In genomic region chr6:43769526-43770416, GRCh38 we compare ENCODE assay signal across 8 cellular contexts. TPM values are rescaled to one million over a fixed set of nuclear protein-coding genes. Genes with fewer than 3 reads are reported as not detected.
DNase-seq lines count a peak whose midpoint lies in the region; ATAC-seq and TF ChIP-seq lines count a peak whose summit lies in the region.

TSS of gene VEGFA (plus strand) at chr6:43770211.

- H3K36me3 ChIP-seq in BLaER1 treated with 17β-estradiol and CSF1 and Interleukin-3, amounts not matched to agents 10 nM and 100 nM = peaks cover 0 to 23% (median 8%) of the 10 kb centered on the region in 11 experiments; a peak in 7 of 22 replicates
- no peaks in the 10 kb centered on the region for H3K36me3 ChIP-seq in liver (ENCODE audit: control insufficient read depth in 4 of 4, insufficient read depth in 3 of 4, low read depth in 1 of 4, low read length in 3 of 4)

- peaks cover 45% of the 10 kb centered on the region for H3K4me1 Mint-ChIP-seq in dendritic cell treated with granulocyte-macrophage colony-stimulating factor and Interleukin-4, amounts not matched to agents 40 ng/mL and 50 ng/mL, for 4 days (ENCODE audit: low read depth)

- H3K9me3 Mint-ChIP-seq in dendritic cell treated with granulocyte-macrophage colony-stimulating factor and Interleukin-4, amounts not matched to agents 40 ng/mL and 50 ng/mL, for 4 days = no peaks in the 10 kb centered on the region

- WGBS in liver = under 1% methylated on average over 62 of the region's 62 CpGs

- intact Hi-C loops in dendritic cell treated with granulocyte-macrophage colony-stimulating factor and Interleukin-4, amounts not matched to agents 40 ng/mL and 50 ng/mL, for 4 days (cut with micrococcal nuclease) = loop anchor here (1.0 to 5.0 kb wide), 5 partner anchors 68 to 310 kb away; no protein-coding TSS in a partner anchor

- peaks cover 30 to 48% (median 41%) of the 10 kb centered on the region in 11 experiments for H4K20me1 ChIP-seq in BLaER1 treated with 17β-estradiol and CSF1 and Interleukin-3, amounts not matched to agents 10 nM and 100 nM

- H3K4me3 ChIP-seq in BLaER1 treated with 17β-estradiol and CSF1 and Interleukin-3, amounts not matched to agents 10 nM and 100 nM = peak within 1 kb of the TSS; percentile 89 to 100 (median 98)
- H3K4me3 ChIP-seq in liver (ENCODE audit: low read depth in 1 of 3, low read length in 3 of 3) = peak within 1 kb of the TSS; percentile 78 to 89 (median 88)

- H3K27me3 ChIP-seq in BLaER1 treated with 17β-estradiol and CSF1 and Interleukin-3, amounts not matched to agents 10 nM and 100 nM = no peaks in the 10 kb centered on the region
- H3K27me3 ChIP-seq in liver (ENCODE audit: control insufficient read depth in 4 of 4, insufficient read depth in 4 of 4, low read length in 3 of 4) = no peaks in the 10 kb centered on the region

- peak within 1 kb of the TSS; percentile 90 for H3K27ac Mint-ChIP-seq in dendritic cell treated with granulocyte-macrophage colony-stimulating factor and Interleukin-4, amounts not matched to agents 40 ng/mL and 50 ng/mL, for 4 days

- TF ChIP-seq CTCF in liver (IDR thresholded peaks at IDR 0.05; ENCODE audit: low read depth, low read length, missing input control) = peak; percentile 95

- H3K9ac ChIP-seq in BLaER1 treated with 17β-estradiol and CSF1 and Interleukin-3, amounts not matched to agents 10 nM and 100 nM = peak within 1 kb of the TSS; percentile 93 to 100 (median 96)
- H3K9ac ChIP-seq in liver (ENCODE audit: low read depth in 1 of 2, low read length in 2 of 2) = peak within 1 kb of the TSS; percentile 93 to 97

- H3K36me3 Mint-ChIP-seq in dendritic cell treated with granulocyte-macrophage colony-stimulating factor and Interleukin-4, amounts not matched to agents 40 ng/mL and 50 ng/mL, for 4 days (ENCODE audit: low read depth) = peaks cover 25% of the 10 kb centered on the region

- peak; percentile 97 for TF ChIP-seq RAD21 in liver (IDR thresholded peaks at IDR 0.05)

- peak; percentile 79 for DNase-seq in GM19240 (ENCODE audit: insufficient read length, low spot score)
- DNase-seq in NCI-H69 (lab: John Stamatoyannopoulos, UW) = peak; percentile 93
- DNase-seq in activated CD4-positive, alpha-beta T cell treated with anti-CD3 and anti-CD28 coated beads, Interleukin-2, amount 50 U/mL, for 24 hours (ENCODE audit: low read depth in 1 of 2, low spot score in 1 of 2) = peak; percentile 79 to 86
- DNase-seq in stimulated activated CD4-positive, alpha-beta T cell treated with anti-CD3 and anti-CD28 coated beads, Interleukin-4, amount 100 ng/mL, for 4 hours = peak; percentile 85 to 90

- peaks cover 30% of the 10 kb centered on the region for H3K27me3 Mint-ChIP-seq in dendritic cell treated with granulocyte-macrophage colony-stimulating factor and Interleukin-4, amounts not matched to agents 40 ng/mL and 50 ng/mL, for 4 days

- H3K4me1 ChIP-seq in BLaER1 treated with 17β-estradiol and CSF1 and Interleukin-3, amounts not matched to agents 10 nM and 100 nM = peaks cover 22 to 42% (median 28%) of the 10 kb centered on the region in 10 experiments
- H3K4me1 ChIP-seq in liver (ENCODE audit: control insufficient read depth in 4 of 4, insufficient read depth in 4 of 4, low read length in 3 of 4) = peaks cover 10 to 51% (median 41%) of the 10 kb centered on the region in 4 donors

- peak within 1 kb of the TSS; percentile 84 for H3K4me3 Mint-ChIP-seq in dendritic cell treated with granulocyte-macrophage colony-stimulating factor and Interleukin-4, amounts not matched to agents 40 ng/mL and 50 ng/mL, for 4 days

- no peaks in the 10 kb centered on the region for H3K9me3 ChIP-seq in BLaER1 treated with 17β-estradiol and CSF1 and Interleukin-3, amounts not matched to agents 10 nM and 100 nM (replicated peaks in 1 of 11)
- no peaks in the 10 kb centered on the region for H3K9me3 ChIP-seq in liver (ENCODE audit: control insufficient read depth in 4 of 4, low read length in 3 of 4)

- peak within 1 kb of the TSS; percentile 86 to 100 (median 97) for H3K4me2 ChIP-seq in BLaER1 treated with 17β-estradiol and CSF1 and Interleukin-3, amounts not matched to agents 10 nM and 100 nM

- peak within 1 kb of the TSS; percentile 75 to 99 (median 96) for H3K27ac ChIP-seq in BLaER1 treated with 17β-estradiol and CSF1 and Interleukin-3, amounts not matched to agents 10 nM and 100 nM
- peak within 1 kb of the TSS; percentile 96 for H3K27ac ChIP-seq in liver (ENCODE audit: low read depth in 1 of 2, low read length in 2 of 2)

- peak; percentile 38 for ATAC-seq in HG03520 (IDR thresholded peaks at IDR 0.05; ENCODE audit: unreplicated experiment)

TF ChIP-seq in liver, 16 proteins besides CTCF, POLR2A, EP300 and RAD21:
- TF ChIP-seq YY1 (IDR thresholded peaks at IDR 0.05) (peak; percentile 33), HNF4G (IDR thresholded peaks at IDR 0.05) (no peak), HNF4A (conservative IDR thresholded peaks at IDR 0.05) (peak in 1 of 2 donors; percentile 4), ATF3 (IDR thresholded peaks at IDR 0.05) (no peak), MAX (IDR thresholded peaks at IDR 0.05) (peak; percentile 13), REST (IDR thresholded peaks at IDR 0.05) (peak; percentile 75), SP1 (IDR thresholded peaks at IDR 0.05) (peak; percentile 30), GABPA (IDR thresholded peaks at IDR 0.05 in 1 of 2, conservative IDR thresholded peaks at IDR 0.05 in 1 of 2) (peak in 1 of 2 donors; percentile 17), RXRA (IDR thresholded peaks at IDR 0.05) (peak; percentile 57 to 69), TAF1 (conservative IDR thresholded peaks at IDR 0.05) (no peak), FOXA2 (IDR thresholded peaks at IDR 0.05) (no peak)

RNA-seq across cellular contexts. Expression of gene VEGFA, which starts in this region (rescaled TPM):
- total RNA-seq in liver = 100 to 1,000 TPM in 1 of 2 donors, 10 to 100 TPM in 1; 35.5 to 160 TPM
- 10 to 100 TPM; 14.7 to 94.8 TPM for polyA plus RNA-seq in liver

Comparison
In these comparisons a context has a peak if more than half of its experiments do, and no peak if none do; other contexts are left out.
1. Peak in every context shown above with its lines: DNase-seq, ATAC-seq, H3K4me3 ChIP-seq and H3K27ac ChIP-seq.